ENCODE assay signal across 1 cellular context in genomic region chr20:49821381-49821780, GRCh38.
TF ChIP-seq lines count a peak whose summit lies in the region.

No MANE protein-coding gene starts in this region.

TF ChIP-seq in A549, 52 proteins besides CTCF, POLR2A, EP300 and RAD21 (continued from another document):
- no peak for TF ChIP-seq NPAS2 (CRISPR knock-in tag; IDR thresholded peaks at IDR 0.05; ENCODE audit: borderline replicate concordance)
- TF ChIP-seq HDAC2 (IDR thresholded peaks at IDR 0.05) = no peak
- TF ChIP-seq NFE2L2 (conservative IDR thresholded peaks at IDR 0.05; ENCODE audit: low read length) = no peak
TF ChIP-seq in A549: peak in this region for 0.
